ENCODE assay signal across 1 cellular context in genomic region chr19:15532779-15533521, GRCh38.
A peak's percentile ranks its signal among the peaks of the same experiment; 100 is the strongest.
TF ChIP-seq lines count a peak whose summit lies in the region.

No MANE protein-coding gene starts in this region.

TF ChIP-seq in HepG2, 621 proteins besides CTCF, POLR2A, EP300 and RAD21 (continued from another document):
- TF ChIP-seq ZNF576 (CRISPR knock-in tag; IDR thresholded peaks at IDR 0.05) (no peak), TFDP1 (CRISPR knock-in tag; IDR thresholded peaks at IDR 0.05; ENCODE audit: borderline replicate concordance) (no peak), CCDC6 (CRISPR knock-in tag; IDR thresholded peaks at IDR 0.05) (no peak), MAFF (IDR thresholded peaks at IDR 0.05; ENCODE audit: low read depth, low read length) (no peak), NFRKB (IDR thresholded peaks at IDR 0.05) (no peak), ZNF83 (CRISPR knock-in tag; IDR thresholded peaks at IDR 0.05; ENCODE audit: borderline replicate concordance) (no peak), ZNF33B (CRISPR knock-in tag; IDR thresholded peaks at IDR 0.05) (no peak), THAP7 (CRISPR knock-in tag; IDR thresholded peaks at IDR 0.05) (peak; percentile 96), RBM39 (IDR thresholded peaks at IDR 0.05; ENCODE audit: low read depth, low read length, poor library complexity, severe bottlenecking) (no peak), KDM5B (CRISPR knock-in tag; IDR thresholded peaks at IDR 0.05; ENCODE audit: borderline replicate concordance) (no peak), STAG1 (CRISPR knock-in tag; IDR thresholded peaks at IDR 0.05) (peak; percentile 31; the same call in 1 of the 2 replicates), PATZ1 (CRISPR knock-in tag; IDR thresholded peaks at IDR 0.05) (0 out of 2 replicates have a peak, but pooled peaks have one; percentile 38), ZNF569 (CRISPR knock-in tag; IDR thresholded peaks at IDR 0.05; ENCODE audit: borderline replicate concordance) (no peak)
